Comparison of ENCODE assay signal across 11 cellular contexts in genomic region chr10:103472005-103472404, GRCh38. TPM values are rescaled to one million over a fixed set of nuclear protein-coding genes. Genes with fewer than 3 reads are reported as not detected.
DNase-seq lines count a peak whose midpoint lies in the region; ATAC-seq lines count a peak whose summit lies in the region.
"Had no signal": no experiment of that assay in that cellular context is flagged by ENCODE, and none has a peak within 500 bp of the region (broad histone marks: within the 10 kb centered on the region; RNA-seq: fewer than 3 reads in every experiment).

No MANE protein-coding gene starts in this region.

- peaks cover 35% of the 10 kb centered on the region for H3K4me1 Mint-ChIP-seq in activated T-cell treated with anti-CD3 and anti-CD28 coated beads, Interleukin-2, amount 50 U/mL, for 72 hours (ENCODE audit: low read depth)
- H3K4me1 Mint-ChIP-seq in activated T-helper 1 cell treated with anti-CD3 and anti-CD28 coated beads, Interleukin-12 subunit alpha, Interleukin-12 subunit beta, Interleukin-2, Interleukin-4 antibody, amounts not matched to agents 30 ng/mL and 10 ng/mL and 1 ng/mL, durations not matched to agents 14 hours and 24 hours and 36 hours (ENCODE audit: low read depth): peaks cover 71% of the 10 kb centered on the region

- peaks cover 8% of the 10 kb centered on the region for H3K27me3 Mint-ChIP-seq in activated T-cell treated with anti-CD3 and anti-CD28 coated beads, Interleukin-2, amount 50 U/mL, for 72 hours (ENCODE audit: low read depth)
- no peaks in the 10 kb centered on the region for H3K27me3 Mint-ChIP-seq in activated T-helper 1 cell treated with anti-CD3 and anti-CD28 coated beads, Interleukin-12 subunit alpha, Interleukin-12 subunit beta, Interleukin-2, Interleukin-4 antibody, amounts not matched to agents 30 ng/mL and 10 ng/mL and 1 ng/mL, durations not matched to agents 14 hours and 24 hours and 36 hours (ENCODE audit: insufficient read depth)

- no peak overlapping the region for H3K4me3 ChIP-seq in thymus (ENCODE audit: low read length)

- WGBS in thymus: 78% methylated on average over 2 of the region's 2 CpGs

- ATAC-seq in activated T-cell treated with anti-CD3 and anti-CD28 coated beads, Interleukin-2, amount 50 U/mL, for 72 hours (replicated peaks in 1 of 2): no peak
- ATAC-seq in HG03175 (IDR thresholded peaks at IDR 0.05; ENCODE audit: unreplicated experiment): peak; percentile 24
- ATAC-seq in HG03025 (IDR thresholded peaks at IDR 0.05; ENCODE audit: low FRiP score, unreplicated experiment): no peak

- H3K9me3 ChIP-seq in thymus (ENCODE audit: control insufficient read depth): no peaks in the 10 kb centered on the region

- peak overlapping the region; percentile 38 to 74 for H3K4me3 Mint-ChIP-seq in activated T-cell treated with anti-CD3 and anti-CD28 coated beads, Interleukin-2, amount 50 U/mL, for 72 hours
- peak overlapping the region; percentile 19 for H3K4me3 Mint-ChIP-seq in activated T-helper 1 cell treated with anti-CD3 and anti-CD28 coated beads, Interleukin-12 subunit alpha, Interleukin-12 subunit beta, Interleukin-2, Interleukin-4 antibody, amounts not matched to agents 30 ng/mL and 10 ng/mL and 1 ng/mL, durations not matched to agents 14 hours and 24 hours and 36 hours

- peaks cover 9% of the 10 kb centered on the region for H3K4me1 ChIP-seq in thymus (ENCODE audit: control insufficient read depth, insufficient read depth, low read length)

- no peaks in the 10 kb centered on the region for H3K9me3 Mint-ChIP-seq in activated T-cell treated with anti-CD3 and anti-CD28 coated beads, Interleukin-2, amount 50 U/mL, for 72 hours
- H3K9me3 Mint-ChIP-seq in activated T-helper 1 cell treated with anti-CD3 and anti-CD28 coated beads, Interleukin-12 subunit alpha, Interleukin-12 subunit beta, Interleukin-2, Interleukin-4 antibody, amounts not matched to agents 30 ng/mL and 10 ng/mL and 1 ng/mL, durations not matched to agents 14 hours and 24 hours and 36 hours: no peaks in the 10 kb centered on the region

- no peaks in the 10 kb centered on the region for H3K27me3 ChIP-seq in thymus (ENCODE audit: control insufficient read depth, insufficient read depth)
- H3K27me3 ChIP-seq: brain microvascular endothelial cell had no signal

- intact Hi-C loops in activated T-helper 1 cell treated with anti-CD3 and anti-CD28 coated beads, Interleukin-12 subunit alpha, Interleukin-12 subunit beta, Interleukin-2, Interleukin-4 antibody, amounts not matched to agents 30 ng/mL and 10 ng/mL and 1 ng/mL, durations not matched to agents 14 hours and 24 hours and 36 hours (cut with micrococcal nuclease): loop anchor here (5.0 kb wide), 1 partner anchor 105 kb away; the partner anchor contains the start of gene TAF5

- no peaks in the 10 kb centered on the region for H3K36me3 Mint-ChIP-seq in activated T-cell treated with anti-CD3 and anti-CD28 coated beads, Interleukin-2, amount 50 U/mL, for 72 hours (ENCODE audit: insufficient read depth in 2 of 2)
- H3K36me3 Mint-ChIP-seq in activated T-helper 1 cell treated with anti-CD3 and anti-CD28 coated beads, Interleukin-12 subunit alpha, Interleukin-12 subunit beta, Interleukin-2, Interleukin-4 antibody, amounts not matched to agents 30 ng/mL and 10 ng/mL and 1 ng/mL, durations not matched to agents 14 hours and 24 hours and 36 hours (ENCODE audit: low read depth): peaks cover 2% of the 10 kb centered on the region

- H3K27ac ChIP-seq in thymus (ENCODE audit: low read depth): peak overlapping the region; percentile 25
- H3K27ac ChIP-seq: brain microvascular endothelial cell had no signal

- peak overlapping the region; percentile 34 for H3K27ac Mint-ChIP-seq in activated T-cell treated with anti-CD3 and anti-CD28 coated beads, Interleukin-2, amount 50 U/mL, for 72 hours
- H3K27ac Mint-ChIP-seq in activated T-helper 1 cell treated with anti-CD3 and anti-CD28 coated beads, Interleukin-12 subunit alpha, Interleukin-12 subunit beta, Interleukin-2, Interleukin-4 antibody, amounts not matched to agents 30 ng/mL and 10 ng/mL and 1 ng/mL, durations not matched to agents 14 hours and 24 hours and 36 hours: peak overlapping the region; percentile 89

- no peak for DNase-seq in activated T-cell treated with anti-CD3 and anti-CD28 coated beads, Interleukin-2, amount 50 U/mL, for 72 hours
- DNase-seq in activated T-cell treated with anti-CD3 and anti-CD28 coated beads, Interleukin-2, amount 50 U/mL, for 1 hour: no peak
- no peak for DNase-seq in activated T-helper 1 cell treated with anti-CD3 and anti-CD28 coated beads, Interleukin-12 subunit alpha, Interleukin-12 subunit beta, Interleukin-2, Interleukin-4 antibody, amounts not matched to agents 30 ng/mL and 10 ng/mL and 1 ng/mL, durations not matched to agents 14 hours and 24 hours and 36 hours (ENCODE audit: low spot score)
- DNase-seq in DMS53 treated with DMSO at 0.1 percent for 48 hours (lab: John Stamatoyannopoulos, UW; ENCODE audit: unreplicated experiment) (no peak), kidney glomerular epithelial cell (lab: John Stamatoyannopoulos, UW) (no peak)
- DNase-seq: brain microvascular endothelial cell, NCI-H1105 had no signal

- no peaks in the 10 kb centered on the region for H3K36me3 ChIP-seq in thymus (ENCODE audit: control insufficient read depth, insufficient read depth)
- H3K36me3 ChIP-seq: brain microvascular endothelial cell had no signal

RNA-seq across cellular contexts. Expression of gene CALHM3, which starts 7.0 kb away (rescaled TPM):
- not detected for total RNA-seq in activated T-cell treated with anti-CD3 and anti-CD28 coated beads, Interleukin-2, amount 50 U/mL, for 72 hours
- not detected in 2 replicates for total RNA-seq in activated T-helper 1 cell treated with anti-CD3 and anti-CD28 coated beads, Interleukin-12 subunit alpha, Interleukin-12 subunit beta, Interleukin-2, Interleukin-4 antibody, amounts not matched to agents 30 ng/mL and 10 ng/mL and 1 ng/mL, durations not matched to agents 14 hours and 24 hours and 36 hours
- 0.32 TPM for polyA plus RNA-seq in thymus

RNA-seq across cellular contexts. Expression of gene CALHM1, which starts 13.3 kb away (rescaled TPM):
- not detected for total RNA-seq in activated T-cell treated with anti-CD3 and anti-CD28 coated beads, Interleukin-2, amount 50 U/mL, for 72 hours
- not detected in 2 replicates for total RNA-seq in activated T-helper 1 cell treated with anti-CD3 and anti-CD28 coated beads, Interleukin-12 subunit alpha, Interleukin-12 subunit beta, Interleukin-2, Interleukin-4 antibody, amounts not matched to agents 30 ng/mL and 10 ng/mL and 1 ng/mL, durations not matched to agents 14 hours and 24 hours and 36 hours
- polyA plus RNA-seq in thymus: 0.05 TPM
- total RNA-seq: renal cortical epithelial cell had no signal

RNA-seq across cellular contexts. Expression of gene CALHM2, which starts 19.8 kb away (rescaled TPM):
- 10 to 100 TPM; 11.6 to 18.8 TPM for total RNA-seq in activated T-cell treated with anti-CD3 and anti-CD28 coated beads, Interleukin-2, amount 50 U/mL, for 72 hours
- total RNA-seq in activated T-helper 1 cell treated with anti-CD3 and anti-CD28 coated beads, Interleukin-12 subunit alpha, Interleukin-12 subunit beta, Interleukin-2, Interleukin-4 antibody, amounts not matched to agents 30 ng/mL and 10 ng/mL and 1 ng/mL, durations not matched to agents 14 hours and 24 hours and 36 hours: 18.6 and 19.1 TPM in 2 replicates
- 13.8 TPM for polyA plus RNA-seq in thymus

RNA-seq across cellular contexts. Expression of gene NEURL1, which starts 21.5 kb away (rescaled TPM):
- 1 to 10 TPM; 2.5 to 3.5 TPM for total RNA-seq in activated T-cell treated with anti-CD3 and anti-CD28 coated beads, Interleukin-2, amount 50 U/mL, for 72 hours
- total RNA-seq in activated T-helper 1 cell treated with anti-CD3 and anti-CD28 coated beads, Interleukin-12 subunit alpha, Interleukin-12 subunit beta, Interleukin-2, Interleukin-4 antibody, amounts not matched to agents 30 ng/mL and 10 ng/mL and 1 ng/mL, durations not matched to agents 14 hours and 24 hours and 36 hours: 3.4 and 3.6 TPM in 2 replicates
- polyA plus RNA-seq in thymus: 3.0 TPM
